26 cellular contexts compared by ENCODE assay signal in genomic region chr6:37406942-37407341, GRCh38.
"Had no signal": no experiment of that assay in that cellular context is flagged by ENCODE, and none has a peak within 500 bp of the region (broad histone marks: within the 10 kb centered on the region; RNA-seq: fewer than 3 reads in every experiment).

No MANE protein-coding gene starts in this region.

- ATAC-seq: effector memory CD8-positive, alpha-beta T cell; left lobe of liver; naive thymus-derived CD4-positive, alpha-beta T cell; sciatic nerve; stimulated activated naive CD8-positive, alpha-beta T cell treated with anti-CD3 and anti-CD28 coated beads, Interleukin-15, amount 100 ng/mL, for 72 hours had no signal

- H3K4me1 Mint-ChIP-seq: immature natural killer cell; naive thymus-derived CD4-positive, alpha-beta T cell; nephron; neural progenitor cell; stimulated activated naive CD8-positive, alpha-beta T cell treated with anti-CD3 and anti-CD28 coated beads, Interleukin-15, amount 100 ng/mL, for 72 hours had no signal

- H3K27me3 Mint-ChIP-seq: progenitor cell of endocrine pancreas; stimulated activated naive CD8-positive, alpha-beta T cell treated with anti-CD3 and anti-CD28 coated beads, Interleukin-15, amount 100 ng/mL, for 72 hours had no signal

- H3K27ac ChIP-seq: neural progenitor cell, parathyroid adenoma, transverse colon, vagina had no signal

- H3K4me1 ChIP-seq: neural progenitor cell, parathyroid adenoma, transverse colon had no signal

- H3K9me3 Mint-ChIP-seq: effector memory CD8-positive, alpha-beta T cell; immature natural killer cell; nephron; neural progenitor cell; stimulated activated naive CD8-positive, alpha-beta T cell treated with anti-CD3 and anti-CD28 coated beads, Interleukin-15, amount 100 ng/mL, for 72 hours had no signal

- H3K9me3 ChIP-seq: esophagus squamous epithelium, suprapubic skin, transverse colon, vagina had no signal

- H3K4me3 Mint-ChIP-seq: effector memory CD8-positive, alpha-beta T cell; immature natural killer cell; naive thymus-derived CD4-positive, alpha-beta T cell; nephron; neural progenitor cell; stimulated activated naive CD8-positive, alpha-beta T cell treated with anti-CD3 and anti-CD28 coated beads, Interleukin-15, amount 100 ng/mL, for 72 hours had no signal

- H3K4me2 ChIP-seq: neural progenitor cell, smooth muscle cell had no signal

- H3K4me3 ChIP-seq: esophagus squamous epithelium, lung, neural progenitor cell, smooth muscle cell, suprapubic skin, transverse colon, vagina had no signal

- H3K36me3 Mint-ChIP-seq: immature natural killer cell; naive thymus-derived CD4-positive, alpha-beta T cell; neural progenitor cell had no signal

- H3K27ac Mint-ChIP-seq: effector memory CD8-positive, alpha-beta T cell; immature natural killer cell; naive thymus-derived CD4-positive, alpha-beta T cell; nephron; neural progenitor cell; progenitor cell of endocrine pancreas; stimulated activated naive CD8-positive, alpha-beta T cell treated with anti-CD3 and anti-CD28 coated beads, Interleukin-15, amount 100 ng/mL, for 72 hours had no signal

- H3K36me3 ChIP-seq: esophagus squamous epithelium, neural progenitor cell, suprapubic skin, transverse colon, vagina had no signal

- H3K79me2 ChIP-seq: parathyroid adenoma had no signal

- H3K9ac ChIP-seq: neural progenitor cell, parathyroid adenoma had no signal

- H2AFZ ChIP-seq: neural progenitor cell, parathyroid adenoma had no signal

- DNase-seq: cortex of kidney; effector memory CD8-positive, alpha-beta T cell; esophagus squamous epithelium; hypothalamus; immature natural killer cell; islet precursor cell; mesenchymal stem cell; midbrain; naive thymus-derived CD4-positive, alpha-beta T cell; stimulated activated CD4-positive, alpha-beta T cell treated with anti-CD3 and anti-CD28 coated beads, Interleukin-12 subunit alpha, Interleukin-12 subunit beta, amount 100 ng/mL, for 4 hours; stimulated activated CD4-positive, alpha-beta T cell treated with anti-CD3 and anti-CD28 coated beads, Interleukin-1b, Interleukin-23, amount 100 ng/mL, for 48 hours; stimulated activated CD4-positive, alpha-beta T cell treated with anti-CD3 and anti-CD28 coated beads, Interleukin-4, amount 100 ng/mL, for 1 hour; stimulated activated CD8-positive, alpha-beta memory T cell treated with anti-CD3 and anti-CD28 coated beads, Interleukin-4, amount 100 ng/mL, for 48 hours; stimulated activated naive CD4-positive, alpha-beta T cell; stimulated activated naive CD8-positive, alpha-beta T cell treated with anti-CD3 and anti-CD28 coated beads, Interleukin-15, amount 100 ng/mL, for 72 hours; transverse colon had no signal

- H3K27me3 ChIP-seq: esophagus squamous epithelium, suprapubic skin, transverse colon, vagina had no signal
